16 cellular contexts compared by ENCODE assay signal in the genomic region with DNA sequence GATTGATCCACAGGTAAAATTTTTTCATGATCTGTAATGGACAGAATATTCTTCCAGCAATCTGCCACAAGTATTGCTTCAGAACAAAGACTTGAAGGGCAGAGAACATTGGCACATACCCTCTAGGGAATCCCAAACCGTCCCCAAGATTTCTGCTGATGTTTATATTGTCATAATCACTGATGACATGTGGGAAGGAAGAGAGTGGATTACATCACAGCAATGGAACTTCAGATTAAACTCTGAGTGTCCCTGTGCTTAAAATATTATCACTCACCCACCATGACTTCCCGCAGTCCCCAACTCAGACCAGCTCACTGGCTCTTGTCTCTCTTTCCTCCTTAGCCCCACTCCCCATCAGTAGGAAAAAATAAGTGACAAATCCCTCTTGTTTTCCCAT. TPM values are rescaled to one million over a fixed set of nuclear protein-coding genes. Genes with fewer than 3 reads are reported as not detected.
DNase-seq lines count a peak whose midpoint lies in the region; ATAC-seq, FAIRE-seq and TF ChIP-seq lines count a peak whose summit lies in the region.
"Had no signal": no experiment of that assay in that cellular context is flagged by ENCODE, and none has a peak within 500 bp of the region (broad histone marks: within the 10 kb centered on the region; RNA-seq: fewer than 3 reads in every experiment).

No MANE protein-coding gene starts in this region.

- H2BK15ac ChIP-seq in H9 (ENCODE audit: low read depth, low read length): no peak overlapping the region

- H2BK20ac ChIP-seq in H9 (ENCODE audit: low read depth, low read length, poor library complexity, severe bottlenecking): no peak overlapping the region

- H4K20me1 ChIP-seq in BLaER1 (no peaks in the 10 kb centered on the region), H9 (ENCODE audit: control insufficient read depth, insufficient read depth, insufficient read length) (no peaks in the 10 kb centered on the region)

- H2BK120ac ChIP-seq in H9 (ENCODE audit: low read depth, low read length, poor library complexity, severe bottlenecking): no peak overlapping the region

- no peak overlapping the region for H4K91ac ChIP-seq in H9 (ENCODE audit: insufficient read length, low read depth, low read length)

- CTCF ChIA-PET in HEK293 (lab: Yijun Ruan, JAX): no interaction called here

- H3K79me2 ChIP-seq in H9 (ENCODE audit: insufficient read depth, low read length): no peaks in the 10 kb centered on the region

- no peak overlapping the region for H3K14ac ChIP-seq in H9 (ENCODE audit: insufficient read depth, low read length)

- H3K4me3 ChIP-seq in BLaER1 (no peak overlapping the region), HEK293 (ENCODE audit: low read depth, low read length) (no peak overlapping the region)
- H3K4me3 ChIP-seq: colonic mucosa, hepatocyte had no signal

- H3K23ac ChIP-seq in H9 (ENCODE audit: insufficient read length, low read depth, low read length): no peak overlapping the region

- H3K23me2 ChIP-seq in H9 (ENCODE audit: insufficient read length, low read depth, low read length, poor library complexity, severe bottlenecking): no peaks in the 10 kb centered on the region

- H3K4ac ChIP-seq in H9 (ENCODE audit: low read depth, low read length): no peak overlapping the region

- H3K27me3 Mint-ChIP-seq in central memory CD8-positive, alpha-beta T cell: no peaks in the 10 kb centered on the region
- no peaks in the 10 kb centered on the region for H3K27me3 Mint-ChIP-seq in H9 (ENCODE audit: low read depth)

- no peak overlapping the region for H3K9ac ChIP-seq in BLaER1
- H3K9ac ChIP-seq in H9 (ENCODE audit: extremely low read depth, insufficient read length, low read length): no peak overlapping the region

- H3K27ac ChIP-seq in BLaER1: 0 out of 2 replicates have a peak overlapping the region, but pooled peaks have one; percentile 8
- no peak overlapping the region for H3K27ac ChIP-seq in HEK293 (ENCODE audit: extremely low read depth, low read depth, low read length)
- no peak overlapping the region for H3K27ac ChIP-seq in H9 (ENCODE audit: insufficient read length, low read depth, low read length)
- H3K27ac ChIP-seq: colonic mucosa, hepatocyte had no signal

- H2BK5ac ChIP-seq in H9 (ENCODE audit: insufficient read length, low read length): no peak overlapping the region

- H3K9me3 Mint-ChIP-seq in central memory CD8-positive, alpha-beta T cell: no peaks in the 10 kb centered on the region
- no peaks in the 10 kb centered on the region for H3K9me3 Mint-ChIP-seq in H9
- H3K9me3 Mint-ChIP-seq: activated T-helper 1 cell treated with anti-CD3 and anti-CD28 coated beads, Interleukin-12 subunit alpha, Interleukin-12 subunit beta, Interleukin-2, Interleukin-4 antibody, amounts not matched to agents 30 ng/mL and 10 ng/mL and 1 ng/mL, durations not matched to agents 14 hours and 24 hours and 36 hours had no signal

- H3K27ac Mint-ChIP-seq in central memory CD8-positive, alpha-beta T cell (ENCODE audit: low read depth): peak overlapping the region; percentile 82
- peak overlapping the region in 1 of 3 experiments; percentile 37; a peak in 3 of 7 replicates for H3K27ac Mint-ChIP-seq in H9
- H3K27ac Mint-ChIP-seq: activated T-helper 1 cell treated with anti-CD3 and anti-CD28 coated beads, Interleukin-12 subunit alpha, Interleukin-12 subunit beta, Interleukin-2, Interleukin-4 antibody, amounts not matched to agents 30 ng/mL and 10 ng/mL and 1 ng/mL, durations not matched to agents 14 hours and 24 hours and 36 hours had no signal

- H3K36me3 ChIP-seq in BLaER1 (peaks cover 90% of the 10 kb centered on the region), HEK293 (ENCODE audit: control insufficient read depth in 2 of 2, insufficient read depth in 1 of 2, low read length in 2 of 2) (peaks cover 0 to 15% of the 10 kb centered on the region in 2 experiments; a peak in 2 of 3 replicates)
- H3K36me3 ChIP-seq: colonic mucosa had no signal

- POLR2A ChIA-PET in HEK293 (lab: Yijun Ruan, JAX): no interaction called here

- no peaks in the 10 kb centered on the region for H3K79me1 ChIP-seq in H9 (ENCODE audit: insufficient read depth, low read depth, low read length, poor library complexity, severe bottlenecking)

- H3K4me3 Mint-ChIP-seq in central memory CD8-positive, alpha-beta T cell: no peak overlapping the region
- no peak overlapping the region for H3K4me3 Mint-ChIP-seq in H9
- H3K4me3 Mint-ChIP-seq: activated T-helper 1 cell treated with anti-CD3 and anti-CD28 coated beads, Interleukin-12 subunit alpha, Interleukin-12 subunit beta, Interleukin-2, Interleukin-4 antibody, amounts not matched to agents 30 ng/mL and 10 ng/mL and 1 ng/mL, durations not matched to agents 14 hours and 24 hours and 36 hours had no signal

- no peak overlapping the region for H3K18ac ChIP-seq in H9 (ENCODE audit: insufficient read length, low read depth, low read length)

- H3K4me2 ChIP-seq in BLaER1 (no peak overlapping the region), H9 (ENCODE audit: insufficient read depth, insufficient read length, low read length) (no peak overlapping the region)
- H3K4me2 ChIP-seq: hepatocyte had no signal

- no peak overlapping the region for H4K5ac ChIP-seq in H9 (ENCODE audit: insufficient read length, low read depth, low read length)

- H2BK12ac ChIP-seq in H9 (ENCODE audit: insufficient read length, low read depth, low read length): no peak overlapping the region

- no peak for ATAC-seq in central memory CD8-positive, alpha-beta T cell (replicated peaks; ENCODE audit: extremely low read depth, poor library complexity, severe bottlenecking)
- ATAC-seq in GM18870 (IDR thresholded peaks at IDR 0.05; ENCODE audit: unreplicated experiment): no peak

- peaks cover 60% of the 10 kb centered on the region for H3K36me3 Mint-ChIP-seq in central memory CD8-positive, alpha-beta T cell (ENCODE audit: insufficient read depth)
- H3K36me3 Mint-ChIP-seq in H9 (ENCODE audit: insufficient read depth in 1 of 3, low read depth in 3 of 3): peaks cover 22 to 65% (median 61%) of the 10 kb centered on the region in 3 experiments

- no CpG with 5 or more reads among the region's 2 CpGs for WGBS in H9 (ENCODE audit: extremely low coverage, insufficient read length, low lambda C conversion rate)

- H3K4me1 ChIP-seq in BLaER1 (no peaks in the 10 kb centered on the region; the same call in 1 of the 2 replicates), HEK293 (ENCODE audit: control insufficient read depth, insufficient read depth, low read length) (no peaks in the 10 kb centered on the region), H9 (ENCODE audit: insufficient read depth, low read length) (no peaks in the 10 kb centered on the region)
- H3K4me1 ChIP-seq: colonic mucosa had no signal

- H2AFZ ChIP-seq in H9 (ENCODE audit: low read length): no peak overlapping the region
- H2AFZ ChIP-seq: hepatocyte had no signal

- no peak for DNase-seq in central memory CD8-positive, alpha-beta T cell (ENCODE audit: low spot score in 2 of 2)
- peak; percentile 49 for DNase-seq in myocyte (ENCODE audit: low read depth)
- no peak for DNase-seq in pons (ENCODE audit: low spot score)
- no peak for DNase-seq in D721Med (ENCODE audit: insufficient read length, low spot score)
- no peak for DNase-seq in H9
- DNase-seq: activated CD4-positive, alpha-beta T cell treated with anti-CD3 and anti-CD28 coated beads, Interleukin-2, amount 50 U/mL, for 4 hours; anterior cingulate cortex; colonic mucosa; NCI-H187; posterior cingulate gyrus had no signal

- peaks cover 11% of the 10 kb centered on the region for H3K4me1 Mint-ChIP-seq in central memory CD8-positive, alpha-beta T cell
- H3K4me1 Mint-ChIP-seq in H9: no peaks in the 10 kb centered on the region

- no peak for FAIRE-seq in D721Med (lab: Jason Lieb, UNC)
- FAIRE-seq: TTC549 had no signal

- H3K9me3 ChIP-seq in BLaER1 (no peaks in the 10 kb centered on the region), HEK293 (ENCODE audit: control insufficient read depth, insufficient read depth, low read depth, low read length) (no peaks in the 10 kb centered on the region), H9 (ENCODE audit: control insufficient read depth, low read depth, low read length) (no peaks in the 10 kb centered on the region)
- H3K9me3 ChIP-seq: colonic mucosa had no signal

- H3K27me3 ChIP-seq in BLaER1 (no peaks in the 10 kb centered on the region), H9 (ENCODE audit: insufficient read depth, low read length) (no peaks in the 10 kb centered on the region)
- H3K27me3 ChIP-seq: colonic mucosa, hepatocyte had no signal

- no peak overlapping the region for H3K56ac ChIP-seq in H9 (ENCODE audit: insufficient read length, low read depth, low read length)

- H2AK5ac ChIP-seq in H9 (ENCODE audit: insufficient read length, low read length): no peak overlapping the region

- H3T11ph ChIP-seq in H9 (ENCODE audit: low read length): no peak overlapping the region

- TF ChIP-seq CTCF in HEK293 (tag by site-specific recombination; IDR thresholded peaks at IDR 0.05) (no peak), D721Med (IDR thresholded peaks at IDR 0.05; ENCODE audit: insufficient read depth, missing control alignments) (no peak), H9 (conservative IDR thresholded peaks at IDR 0.05) (no peak)

- no peak overlapping the region for H4K8ac ChIP-seq in H9 (replicated peaks; ENCODE audit: insufficient read length, low read depth, low read length)

TF ChIP-seq in HEK293, 187 proteins besides CTCF, POLR2A, EP300 and RAD21:
- no peak for TF ChIP-seq ZNF391 (tag by site-specific recombination; IDR thresholded peaks at IDR 0.05; ENCODE audit: borderline replicate concordance, low read depth)
- peak; percentile 67; the same call in 1 of the 2 replicates for TF ChIP-seq ZNF629 (tag by site-specific recombination; IDR thresholded peaks at IDR 0.05)

RNA-seq across cellular contexts. Expression of a gene that starts 8.5 kb away (rescaled TPM):
- total RNA-seq in myocyte (2,103 and 2,274 TPM in 2 replicates), H9 (2021) (2,205 and 2,239 TPM in 2 replicates)
- 3,554 TPM for polyA plus RNA-seq in myocyte (2012)
